ENCODE assay signal across 15 cellular contexts in the genomic region with DNA sequence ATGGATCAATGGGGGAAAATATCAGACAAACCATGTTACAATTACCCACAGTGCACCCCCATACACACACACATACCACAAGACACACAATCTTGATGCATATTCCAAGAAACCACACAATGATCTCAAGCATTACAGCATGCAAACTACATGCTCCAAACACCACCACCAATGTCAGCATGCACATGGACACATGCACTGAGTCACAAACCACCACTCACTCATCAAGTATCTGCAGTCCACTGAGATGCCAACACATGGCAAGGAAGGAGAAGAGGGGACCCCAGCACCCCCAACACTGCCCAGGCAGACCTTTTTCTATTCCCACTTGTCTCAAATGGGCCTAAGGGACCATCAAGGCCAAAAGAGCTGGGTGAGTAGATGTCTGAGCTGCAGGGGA.
A peak's percentile ranks its signal among the peaks of the same experiment; 100 is the strongest.
DNase-seq lines count a peak whose midpoint lies in the region; ATAC-seq and TF ChIP-seq lines count a peak whose summit lies in the region.
"Had no signal": no experiment of that assay in that cellular context is flagged by ENCODE, and none has a peak within 500 bp of the region (broad histone marks: within the 10 kb centered on the region; RNA-seq: fewer than 3 reads in every experiment).

No MANE protein-coding gene starts in this region.

- no peak overlapping the region for H3K4ac ChIP-seq in neuronal stem cell (ENCODE audit: low read length)

- H3K4me1 ChIP-seq in BLaER1: peaks cover 99% of the 10 kb centered on the region
- H3K4me1 ChIP-seq in CD8-positive, alpha-beta memory T cell (ENCODE audit: insufficient read depth, low read length): peaks cover 46% of the 10 kb centered on the region
- peaks cover 0 to 5% of the 10 kb centered on the region in 2 donors for H3K4me1 ChIP-seq in neuronal stem cell (ENCODE audit: control insufficient read depth in 2 of 2, insufficient read depth in 1 of 2, low read depth in 1 of 2, low read length in 2 of 2)
- H3K4me1 ChIP-seq in ovary (ENCODE audit: insufficient read depth): no peaks in the 10 kb centered on the region

- no peaks in the 10 kb centered on the region for H3K27me3 ChIP-seq in BLaER1
- H3K27me3 ChIP-seq in CD8-positive, alpha-beta memory T cell (ENCODE audit: insufficient read depth, low read length, poor library complexity, severe bottlenecking): no peaks in the 10 kb centered on the region
- H3K27me3 ChIP-seq in neuronal stem cell (ENCODE audit: control insufficient read depth in 3 of 3, insufficient read depth in 3 of 3, low read depth in 1 of 3, low read length in 3 of 3): peaks cover 0 to 4% (median 0%) of the 10 kb centered on the region in 3 experiments
- H3K27me3 ChIP-seq in ovary: no peaks in the 10 kb centered on the region

- H3K27ac ChIP-seq in BLaER1: peak overlapping the region; percentile 83
- H3K27ac ChIP-seq in CD8-positive, alpha-beta memory T cell (ENCODE audit: low read depth, low read length): no peak overlapping the region
- no peak overlapping the region for H3K27ac ChIP-seq in neuronal stem cell (replicated peaks; ENCODE audit: low read length)
- H3K27ac ChIP-seq in ovary: no peak overlapping the region

- H2BK12ac ChIP-seq in neuronal stem cell (ENCODE audit: low read length): no peak overlapping the region

- CTCF ChIA-PET in CD8-positive, alpha-beta memory T cell (lab: Charles Lee): interaction anchor here (1.2 kb wide), 1 partner anchor 48 kb away, joined by 4 read pairs; no protein-coding TSS in a partner anchor
- CTCF ChIA-PET in activated CD8-positive, alpha-beta T cell treated with anti-CD3 and anti-CD28 coated beads, Interleukin-2, amount 10 ng/mL, durations not matched to agents 7 days and 5 days (lab: Charles Lee): interaction anchor here (1.2 to 3.7 kb wide), 2 partner anchors 17 to 19 kb away, joined by 5 to 18 read pairs; no protein-coding TSS in a partner anchor

- H2AK5ac ChIP-seq in neuronal stem cell (ENCODE audit: low read depth, low read length): no peak overlapping the region

- no peaks in the 10 kb centered on the region for H3K79me1 ChIP-seq in neuronal stem cell (ENCODE audit: low read depth, low read length)

- intact Hi-C loops in ovary (cut with DNase I): no loop called here

- H2BK15ac ChIP-seq in neuronal stem cell (ENCODE audit: low read length): no peak overlapping the region

- no peak overlapping the region for H4K8ac ChIP-seq in neuronal stem cell (ENCODE audit: low read depth, low read length)

- H3K36me3 Mint-ChIP-seq in CD8-positive, alpha-beta memory T cell: peaks cover 2 to 78% (median 21%) of the 10 kb centered on the region in 3 donors
- peaks cover 84% of the 10 kb centered on the region for H3K36me3 Mint-ChIP-seq in activated CD8-positive, alpha-beta T cell treated with anti-CD3 and anti-CD28 coated beads, Interleukin-2, amount 10 ng/mL, durations not matched to agents 7 days and 5 days (ENCODE audit: low read depth)

- H3K36me3 ChIP-seq in BLaER1 (no peaks in the 10 kb centered on the region), neuronal stem cell (replicated peaks in 1 of 2; ENCODE audit: control insufficient read depth in 2 of 2, insufficient read depth in 2 of 2, low read length in 2 of 2) (peaks cover 0 to 100% of the 10 kb centered on the region in 2 donors), ovary (no peaks in the 10 kb centered on the region)
- H3K36me3 ChIP-seq in CD8-positive, alpha-beta memory T cell (ENCODE audit: insufficient read depth, low read length): peaks cover 15% of the 10 kb centered on the region

- no peak for TF ChIP-seq CTCF in ovary (IDR thresholded peaks at IDR 0.05)

- peaks cover 0 to 1% (median 0%) of the 10 kb centered on the region in 5 donors for H3K9me3 Mint-ChIP-seq in CD8-positive, alpha-beta memory T cell
- H3K9me3 Mint-ChIP-seq in activated CD8-positive, alpha-beta T cell treated with anti-CD3 and anti-CD28 coated beads, Interleukin-2, amount 10 ng/mL, durations not matched to agents 7 days and 5 days (ENCODE audit: insufficient read depth): no peaks in the 10 kb centered on the region

- no peak overlapping the region for H4K91ac ChIP-seq in neuronal stem cell (ENCODE audit: low read depth, low read length, poor library complexity)

- TF ChIP-seq EP300 in ovary (IDR thresholded peaks at IDR 0.05): no peak

- no peak overlapping the region for H3K18ac ChIP-seq in neuronal stem cell (ENCODE audit: low read length)

- H2BK5ac ChIP-seq in neuronal stem cell (ENCODE audit: low read length): no peak overlapping the region

- peak overlapping the region in 5 of 7 donors; percentile 18 to 83 (median 48) for H3K4me3 Mint-ChIP-seq in CD8-positive, alpha-beta memory T cell
- H3K4me3 Mint-ChIP-seq in activated CD8-positive, alpha-beta T cell treated with anti-CD3 and anti-CD28 coated beads, Interleukin-2, amount 10 ng/mL, durations not matched to agents 7 days and 5 days: peak overlapping the region; percentile 37

- H3K4me3 ChIP-seq in BLaER1 (no peak overlapping the region), neuronal stem cell (ENCODE audit: low read length in 2 of 2) (no peak overlapping the region), ovary (no peak overlapping the region)
- no peak overlapping the region for H3K4me3 ChIP-seq in CD8-positive, alpha-beta memory T cell (ENCODE audit: low read length)
- H3K4me3 ChIP-seq: lower lobe of right lung had no signal

- no peaks in the 10 kb centered on the region for H4K20me1 ChIP-seq in BLaER1

- H3K23ac ChIP-seq in neuronal stem cell (ENCODE audit: low read depth, low read length, poor library complexity): no peak overlapping the region

- H2BK120ac ChIP-seq in neuronal stem cell (ENCODE audit: low read depth, low read length): no peak overlapping the region

- H3K14ac ChIP-seq in neuronal stem cell (ENCODE audit: low read length): no peak overlapping the region

- no peak for DNase-seq in CD8-positive, alpha-beta memory T cell
- DNase-seq in activated CD8-positive, alpha-beta T cell treated with anti-CD3 and anti-CD28 coated beads, Interleukin-2, amount 10 ng/mL, durations not matched to agents 7 days and 5 days: no peak
- DNase-seq in iris pigment epithelial cell (ENCODE audit: low read depth): peak; percentile 9
- no peak for DNase-seq in germinal center (ENCODE audit: low spot score)
- no peak for DNase-seq in neuronal stem cell (ENCODE audit: low spot score)
- no peak for DNase-seq in ovary
- DNase-seq in NCI-H2107 (lab: John Stamatoyannopoulos, UW): no peak
- DNase-seq: Calu3; effector CD4-positive, alpha-beta T cell; Karpas-422; lower lobe of right lung; NCI-H1092 treated with DMSO at 0.1 percent for 48 hours; NCI-H524; SIG-M5 had no signal

- H3K9ac ChIP-seq in BLaER1: no peak overlapping the region
- no peak overlapping the region for H3K9ac ChIP-seq in neuronal stem cell (ENCODE audit: low read depth, low read length, poor library complexity)

- no peak for TF ChIP-seq POLR2A in ovary (IDR thresholded peaks at IDR 0.05)

- H3K27me3 Mint-ChIP-seq in CD8-positive, alpha-beta memory T cell: peaks cover 0 to 3% of the 10 kb centered on the region in 2 donors
- no peaks in the 10 kb centered on the region for H3K27me3 Mint-ChIP-seq in activated CD8-positive, alpha-beta T cell treated with anti-CD3 and anti-CD28 coated beads, Interleukin-2, amount 10 ng/mL, durations not matched to agents 7 days and 5 days (ENCODE audit: low read depth)

- H3K27ac Mint-ChIP-seq in CD8-positive, alpha-beta memory T cell: peak overlapping the region; percentile 10 to 90 (median 76)
- H3K27ac Mint-ChIP-seq in activated CD8-positive, alpha-beta T cell treated with anti-CD3 and anti-CD28 coated beads, Interleukin-2, amount 10 ng/mL, durations not matched to agents 7 days and 5 days: peak overlapping the region; percentile 89

- H3K4me2 ChIP-seq in BLaER1 (peak overlapping the region; percentile 88), neuronal stem cell (ENCODE audit: insufficient read depth, low read length, poor library complexity, severe bottlenecking) (no peak overlapping the region)

- ATAC-seq in activated CD8-positive, alpha-beta T cell treated with anti-CD3 and anti-CD28 coated beads, Interleukin-2, amount 10 ng/mL, durations not matched to agents 7 days and 5 days: no peak
- ATAC-seq: lower lobe of right lung had no signal

- peaks cover 70 to 88% (median 70%) of the 10 kb centered on the region in 3 donors for H3K4me1 Mint-ChIP-seq in CD8-positive, alpha-beta memory T cell
- H3K4me1 Mint-ChIP-seq in activated CD8-positive, alpha-beta T cell treated with anti-CD3 and anti-CD28 coated beads, Interleukin-2, amount 10 ng/mL, durations not matched to agents 7 days and 5 days (ENCODE audit: low read depth): peaks cover 84% of the 10 kb centered on the region

- no peak overlapping the region for H2AFZ ChIP-seq in neuronal stem cell (ENCODE audit: low read length)

- H3K9me3 ChIP-seq in BLaER1: no peaks in the 10 kb centered on the region; the same call in 1 of the 2 replicates
- H3K9me3 ChIP-seq in CD8-positive, alpha-beta memory T cell (ENCODE audit: low read length): no peaks in the 10 kb centered on the region
- no peaks in the 10 kb centered on the region for H3K9me3 ChIP-seq in neuronal stem cell (replicated peaks in 1 of 2; ENCODE audit: control insufficient read depth in 2 of 2, insufficient read depth in 1 of 2, low read depth in 1 of 2, low read length in 2 of 2)
- H3K9me3 ChIP-seq in ovary: no peaks in the 10 kb centered on the region
- H3K9me3 ChIP-seq: lower lobe of right lung had no signal

- POLR2A ChIA-PET in CD8-positive, alpha-beta memory T cell (lab: Charles Lee): interaction anchor here (1.2 kb wide), 1 partner anchor 91 kb away, joined by 4 read pairs; the partner anchor contains the start of gene PREX1
- POLR2A ChIA-PET in activated CD8-positive, alpha-beta T cell treated with anti-CD3 and anti-CD28 coated beads, Interleukin-2, amount 10 ng/mL, durations not matched to agents 7 days and 5 days (lab: Charles Lee): interaction anchor here (0.6 to 1.8 kb wide), 4 partner anchors 13 to 92 kb away, joined by 3 to 6 read pairs (median 4); no protein-coding TSS in a partner anchor
